ENCODE assay signal across 26 cellular contexts in genomic region chr17:8904686-8905085, GRCh38. TPM values are rescaled to one million over a fixed set of nuclear protein-coding genes. Genes with fewer than 3 reads are reported as not detected.
DNase-seq lines count a peak whose midpoint lies in the region; ATAC-seq, FAIRE-seq and TF ChIP-seq lines count a peak whose summit lies in the region.
"Had no signal": no experiment of that assay in that cellular context is flagged by ENCODE, and none has a peak within 500 bp of the region (broad histone marks: within the 10 kb centered on the region; RNA-seq: fewer than 3 reads in every experiment).

No MANE protein-coding gene starts in this region.

- no peak for TF ChIP-seq CTCF in CD14-positive monocyte (IDR thresholded peaks at IDR 0.05)

- intact Hi-C loops in activated CD4-positive, alpha-beta T cell treated with anti-CD3 and anti-CD28 coated beads for 36 hours (cut with DNase I, micrococcal nuclease) = no loop called here
- intact Hi-C loops in CD14-positive monocyte (cut with micrococcal nuclease) = loop anchor here in 1 of 2 donors (5.0 kb wide), 1 partner anchor 88 kb away; no protein-coding TSS in a partner anchor
- intact Hi-C loops in activated T-helper 2 cell treated with anti-CD3 and anti-CD28 coated beads, Interferon-gamma antibody, Interleukin-2, Interleukin-4, amounts not matched to agents 10 μg/mL and 5 μg/mL and 100 μg/mL, durations not matched to agents 14 hours and 24 hours and 36 hours (cut with micrococcal nuclease) = no loop called here

- H3K36me3 Mint-ChIP-seq in activated CD4-positive, alpha-beta T cell treated with anti-CD3 and anti-CD28 coated beads for 36 hours (ENCODE audit: low read depth) = peaks cover 43% of the 10 kb centered on the region
- H3K36me3 Mint-ChIP-seq in CD14-positive monocyte = peaks cover 91 to 99% of the 10 kb centered on the region in 2 donors
- peaks cover 76% of the 10 kb centered on the region for H3K36me3 Mint-ChIP-seq in activated T-helper 2 cell treated with anti-CD3 and anti-CD28 coated beads, Interferon-gamma antibody, Interleukin-2, Interleukin-4, amounts not matched to agents 10 μg/mL and 5 μg/mL and 100 μg/mL, durations not matched to agents 14 hours and 24 hours and 36 hours (ENCODE audit: low read depth)
- peaks cover 13 to 93% (median 29%) of the 10 kb centered on the region in 3 donors for H3K36me3 Mint-ChIP-seq in naive thymus-derived CD8-positive, alpha-beta T cell

- CTCF ChIA-PET in activated CD4-positive, alpha-beta T cell treated with anti-CD3 and anti-CD28 coated beads for 36 hours (lab: Charles Lee) = no interaction called here

- H3K27ac Mint-ChIP-seq in activated CD4-positive, alpha-beta T cell treated with anti-CD3 and anti-CD28 coated beads for 36 hours = peak overlapping the region; percentile 4
- peak overlapping the region in 5 of 7 donors; percentile 0 to 72 (median 57) for H3K27ac Mint-ChIP-seq in CD14-positive monocyte
- peak overlapping the region; percentile 18 for H3K27ac Mint-ChIP-seq in activated T-helper 2 cell treated with anti-CD3 and anti-CD28 coated beads, Interferon-gamma antibody, Interleukin-2, Interleukin-4, amounts not matched to agents 10 μg/mL and 5 μg/mL and 100 μg/mL, durations not matched to agents 14 hours and 24 hours and 36 hours
- H3K27ac Mint-ChIP-seq in naive thymus-derived CD8-positive, alpha-beta T cell = peak overlapping the region in 6 of 10 donors; percentile 5 to 82 (median 49)

- no peak for FAIRE-seq in GM19239 (lab: Jason Lieb, UNC)
- FAIRE-seq: astrocyte, keratinocyte had no signal

- no peak for ATAC-seq in activated CD4-positive, alpha-beta T cell treated with anti-CD3 and anti-CD28 coated beads for 36 hours
- no peak for ATAC-seq in naive thymus-derived CD8-positive, alpha-beta T cell
- ATAC-seq: activated naive CD4-positive, alpha-beta T cell treated with anti-CD3 and anti-CD28 coated beads, Interleukin-2, amount 50 U/mL, for 72 hours; esophagus mucosa had no signal

- no peaks in the 10 kb centered on the region for H3K9me3 Mint-ChIP-seq in activated CD4-positive, alpha-beta T cell treated with anti-CD3 and anti-CD28 coated beads for 36 hours (ENCODE audit: low read depth)
- peaks cover 0 to 1% (median 0%) of the 10 kb centered on the region in 7 donors for H3K9me3 Mint-ChIP-seq in CD14-positive monocyte
- no peaks in the 10 kb centered on the region for H3K9me3 Mint-ChIP-seq in activated T-helper 2 cell treated with anti-CD3 and anti-CD28 coated beads, Interferon-gamma antibody, Interleukin-2, Interleukin-4, amounts not matched to agents 10 μg/mL and 5 μg/mL and 100 μg/mL, durations not matched to agents 14 hours and 24 hours and 36 hours
- H3K9me3 Mint-ChIP-seq in naive thymus-derived CD8-positive, alpha-beta T cell = no peaks in the 10 kb centered on the region
- H3K9me3 Mint-ChIP-seq: activated naive CD4-positive, alpha-beta T cell treated with anti-CD3 and anti-CD28 coated beads, Interleukin-2, amount 50 U/mL, for 72 hours; stimulated activated naive CD8-positive, alpha-beta T cell treated with anti-CD3 and anti-CD28 coated beads, Interleukin-15, Interleukin-2, amounts not matched to agents 100 ng/mL and 50 ng/mL, for 24 hours had no signal

- H3K27me3 Mint-ChIP-seq in activated CD4-positive, alpha-beta T cell treated with anti-CD3 and anti-CD28 coated beads for 36 hours = no peaks in the 10 kb centered on the region
- no peaks in the 10 kb centered on the region for H3K27me3 Mint-ChIP-seq in CD14-positive monocyte (ENCODE audit: low read depth in 3 of 3)
- no peaks in the 10 kb centered on the region for H3K27me3 Mint-ChIP-seq in activated T-helper 2 cell treated with anti-CD3 and anti-CD28 coated beads, Interferon-gamma antibody, Interleukin-2, Interleukin-4, amounts not matched to agents 10 μg/mL and 5 μg/mL and 100 μg/mL, durations not matched to agents 14 hours and 24 hours and 36 hours (ENCODE audit: low read depth)
- no peaks in the 10 kb centered on the region for H3K27me3 Mint-ChIP-seq in naive thymus-derived CD8-positive, alpha-beta T cell
- H3K27me3 Mint-ChIP-seq: stimulated activated naive CD8-positive, alpha-beta T cell treated with anti-CD3 and anti-CD28 coated beads, Interleukin-15, Interleukin-2, amounts not matched to agents 100 ng/mL and 50 ng/mL, for 24 hours had no signal

- peaks cover 23% of the 10 kb centered on the region for H3K4me1 Mint-ChIP-seq in activated CD4-positive, alpha-beta T cell treated with anti-CD3 and anti-CD28 coated beads for 36 hours
- peaks cover 12% of the 10 kb centered on the region for H3K4me1 Mint-ChIP-seq in CD14-positive monocyte
- H3K4me1 Mint-ChIP-seq in activated T-helper 2 cell treated with anti-CD3 and anti-CD28 coated beads, Interferon-gamma antibody, Interleukin-2, Interleukin-4, amounts not matched to agents 10 μg/mL and 5 μg/mL and 100 μg/mL, durations not matched to agents 14 hours and 24 hours and 36 hours (ENCODE audit: low read depth) = peaks cover 28% of the 10 kb centered on the region
- peaks cover 23 to 39% (median 38%) of the 10 kb centered on the region in 4 donors for H3K4me1 Mint-ChIP-seq in naive thymus-derived CD8-positive, alpha-beta T cell

- POLR2A ChIA-PET in activated CD4-positive, alpha-beta T cell treated with anti-CD3 and anti-CD28 coated beads for 36 hours (lab: Charles Lee) = no interaction called here
- POLR2A ChIA-PET in naive thymus-derived CD8-positive, alpha-beta T cell (lab: Charles Lee) = no interaction called here

- no peak overlapping the region for H3K4me3 Mint-ChIP-seq in activated CD4-positive, alpha-beta T cell treated with anti-CD3 and anti-CD28 coated beads for 36 hours
- no peak overlapping the region for H3K4me3 Mint-ChIP-seq in CD14-positive monocyte
- no peak overlapping the region for H3K4me3 Mint-ChIP-seq in activated T-helper 2 cell treated with anti-CD3 and anti-CD28 coated beads, Interferon-gamma antibody, Interleukin-2, Interleukin-4, amounts not matched to agents 10 μg/mL and 5 μg/mL and 100 μg/mL, durations not matched to agents 14 hours and 24 hours and 36 hours (ENCODE audit: low read depth)
- no peak overlapping the region for H3K4me3 Mint-ChIP-seq in naive thymus-derived CD8-positive, alpha-beta T cell
- H3K4me3 Mint-ChIP-seq: stimulated activated naive CD8-positive, alpha-beta T cell treated with anti-CD3 and anti-CD28 coated beads, Interleukin-15, Interleukin-2, amounts not matched to agents 100 ng/mL and 50 ng/mL, for 24 hours had no signal

- DNase-seq in activated CD4-positive, alpha-beta T cell treated with anti-CD3 and anti-CD28 coated beads for 36 hours = no peak
- no peak for DNase-seq in activated CD4-positive, alpha-beta T cell treated with anti-CD3 and anti-CD28 coated beads, Interleukin-2, amount 50 U/mL, for 48 hours
- DNase-seq in CD14-positive monocyte (ENCODE audit: low spot score) = no peak
- DNase-seq in activated T-helper 2 cell treated with anti-CD3 and anti-CD28 coated beads, Interferon-gamma antibody, Interleukin-2, Interleukin-4, amounts not matched to agents 10 μg/mL and 5 μg/mL and 100 μg/mL, durations not matched to agents 14 hours and 24 hours and 36 hours (ENCODE audit: low spot score) = no peak
- DNase-seq in naive thymus-derived CD8-positive, alpha-beta T cell = peak in 1 of 10 donors; percentile 28
- no peak for DNase-seq in GM19239 (ENCODE audit: insufficient read length, low spot score)
- no peak for DNase-seq in NCI-H69 (lab: John Stamatoyannopoulos, UW)
- DNase-seq in NCI-H146 (lab: John Stamatoyannopoulos, UW) = no peak
- DNase-seq: 8988T; activated CD4-positive, CD25-positive, alpha-beta regulatory T cell; AML-193; cerebellar nuclear complex; DND-41; GOT3; Karpas-422; NCI-H187; NCI-H748 treated with DMSO at 0.1 percent for 48 hours; nucleus accumbens; T1000; thyroid gland had no signal

RNA-seq across cellular contexts. Expression of gene PIK3R6, which starts 37.2 kb away (rescaled TPM):
- total RNA-seq in activated CD4-positive, alpha-beta T cell treated with anti-CD3 and anti-CD28 coated beads for 36 hours = 1 to 10 TPM in 1 of 2 experiments, under 1 TPM in 1; 0.96 to 1.8 TPM
- polyA plus RNA-seq in CD14-positive monocyte = 1 to 10 TPM; 3.6 to 5.8 TPM
- total RNA-seq in activated T-helper 2 cell treated with anti-CD3 and anti-CD28 coated beads, Interferon-gamma antibody, Interleukin-2, Interleukin-4, amounts not matched to agents 10 μg/mL and 5 μg/mL and 100 μg/mL, durations not matched to agents 14 hours and 24 hours and 36 hours = 9.8 and 10.1 TPM in 2 replicates
- total RNA-seq in naive thymus-derived CD8-positive, alpha-beta T cell = under 1 TPM; 0.42 to 0.44 TPM
- under 1 TPM in 1 of 3 donors, not detected in 2; 0.47 TPM for polyA plus RNA-seq in naive thymus-derived CD8-positive, alpha-beta T cell
- total RNA-seq: astrocyte, smooth muscle cell had no signal
- polyA plus RNA-seq: smooth muscle cell had no signal

Comparison
In these comparisons a context has a peak if more than half of its experiments do, and no peak if none do; other contexts are left out.
1. H3K27ac Mint-ChIP-seq: peak in every context shown above with its lines; median percentile 57 in CD14-positive monocyte; 49 in naive thymus-derived CD8-positive, alpha-beta T cell; 18 in activated T-helper 2 cell treated with anti-CD3 and anti-CD28 coated beads, Interferon-gamma antibody, Interleukin-2, Interleukin-4, amounts not matched to agents 10 μg/mL and 5 μg/mL and 100 μg/mL, durations not matched to agents 14 hours and 24 hours and 36 hours; 4 in activated CD4-positive, alpha-beta T cell treated with anti-CD3 and anti-CD28 coated beads for 36 hours.